In the genomic region with DNA sequence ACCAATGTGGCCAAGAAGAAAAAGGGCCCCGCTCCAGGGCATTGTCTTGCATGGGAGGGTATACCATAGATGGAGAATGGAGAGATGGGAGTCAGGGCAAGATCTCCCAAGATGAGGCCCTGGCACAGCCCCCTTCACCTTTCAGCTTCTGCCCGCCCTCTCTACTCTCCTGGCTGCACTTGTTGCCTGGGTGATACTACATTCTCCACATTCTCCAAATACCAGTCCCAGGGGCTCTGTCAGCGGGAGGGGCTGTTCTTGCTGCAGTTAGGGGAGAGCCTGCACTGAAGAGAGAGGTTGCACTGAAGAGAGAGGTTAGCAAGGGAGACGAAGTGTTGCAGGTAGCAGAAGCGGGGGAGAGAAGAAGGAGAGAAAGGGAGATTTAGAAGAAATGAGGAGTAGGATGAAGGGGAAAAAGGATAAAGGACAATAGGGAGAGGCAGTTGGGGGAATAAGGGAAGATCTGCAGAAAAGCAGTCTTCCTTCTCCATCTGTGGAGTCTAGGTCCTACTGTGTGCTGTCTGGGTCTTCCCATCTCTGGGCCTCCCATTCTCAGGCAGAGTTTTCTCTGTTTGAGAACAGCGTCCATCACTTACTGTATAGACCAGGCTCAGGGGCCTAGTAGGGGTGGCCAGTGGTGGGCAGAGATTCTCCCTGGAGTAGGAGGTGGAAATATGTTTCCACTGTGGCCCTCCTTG, we compare ENCODE assay signal across 10 cellular contexts. TPM values are rescaled to one million over a fixed set of nuclear protein-coding genes. Genes with fewer than 3 reads are reported as not detected.
DNase-seq lines count a peak whose midpoint lies in the region; ATAC-seq and TF ChIP-seq lines count a peak whose summit lies in the region.
"Had no signal": no experiment of that assay in that cellular context is flagged by ENCODE, and none has a peak within 500 bp of the region (broad histone marks: within the 10 kb centered on the region; RNA-seq: fewer than 3 reads in every experiment).

No MANE protein-coding gene starts in this region.

- peaks cover 91% of the 10 kb centered on the region for H3K4me1 Mint-ChIP-seq in chondrocyte (ENCODE audit: low read depth)

- no peak for ATAC-seq in heart right ventricle
- ATAC-seq: psoas muscle had no signal

- peaks cover 12% of the 10 kb centered on the region for H3K36me3 Mint-ChIP-seq in chondrocyte (ENCODE audit: low read depth)

- H3K4me3 ChIP-seq in cardiac muscle cell, result no peak overlapping the region
- no peak overlapping the region for H3K4me3 ChIP-seq in heart right ventricle
- no peak overlapping the region for H3K4me3 ChIP-seq in mesenchymal stem cell (ENCODE audit: insufficient read depth in 1 of 2, low read depth in 1 of 2, low read length in 2 of 2)
- H3K4me3 ChIP-seq in vagina, result no peak overlapping the region
- no peak overlapping the region for H3K4me3 ChIP-seq in WERI-Rb-1 (ENCODE audit: low read depth, low read length)
- H3K4me3 ChIP-seq: psoas muscle had no signal

- H3K4ac ChIP-seq in mesenchymal stem cell (ENCODE audit: low read depth in 1 of 2, low read length in 2 of 2), result peak overlapping the region in 1 of 2 experiments; percentile 46

- H2AFZ ChIP-seq in mesenchymal stem cell (ENCODE audit: low read depth, low read length), result no peak overlapping the region

- H3K4me2 ChIP-seq in mesenchymal stem cell (ENCODE audit: low read length, poor library complexity, severe bottlenecking), result peak overlapping the region; percentile 20

- H3K27ac ChIP-seq in cardiac muscle cell, result peak overlapping the region; percentile 89
- H3K27ac ChIP-seq in heart right ventricle, result peak overlapping the region in 5 of 10 donors; percentile 5 to 96 (median 47)
- H3K27ac ChIP-seq in mesenchymal stem cell (ENCODE audit: low read length, poor library complexity, severe bottlenecking), result peak overlapping the region; percentile 81
- peak overlapping the region; percentile 90 for H3K27ac ChIP-seq in vagina
- no peak overlapping the region for H3K27ac ChIP-seq in WERI-Rb-1
- H3K27ac ChIP-seq: psoas muscle had no signal

- H3K4me3 Mint-ChIP-seq in chondrocyte (ENCODE audit: unreplicated experiment), result no peak overlapping the region

- 83 to 87% methylated on average over 6 of the region's 6 CpGs for WGBS in heart right ventricle, 2 donors
- 64% methylated on average over 5 of the region's 6 CpGs for WGBS in mesenchymal stem cell

- peaks cover 9% of the 10 kb centered on the region for H3K79me1 ChIP-seq in mesenchymal stem cell (replicated peaks; ENCODE audit: low read length, poor library complexity, severe bottlenecking)

- intact Hi-C loops in heart right ventricle (cut with DNase I) (loop anchor here in 2 of 10 donors (5.0 kb wide), 2 partner anchors 42 to 633 kb away; no protein-coding TSS in a partner anchor), vagina (cut with DNase I) (no loop called here)

- H3K23ac ChIP-seq in mesenchymal stem cell (ENCODE audit: low read length in 2 of 2), result no peak overlapping the region

- no peak for TF ChIP-seq CTCF in cardiac muscle cell (IDR thresholded peaks at IDR 0.05; ENCODE audit: low read depth, low read length)
- no peak for TF ChIP-seq CTCF in heart right ventricle (IDR thresholded peaks at IDR 0.05)
- no peak for TF ChIP-seq CTCF in chondrocyte (IDR thresholded peaks at IDR 0.05)
- no peak for TF ChIP-seq CTCF in vagina (IDR thresholded peaks at IDR 0.05)
- TF ChIP-seq CTCF in WERI-Rb-1 (IDR thresholded peaks at IDR 0.05; ENCODE audit: low read depth, low read length), result no peak

- H3K4me1 ChIP-seq in cardiac muscle cell (ENCODE audit: low read depth) (peaks cover 32% of the 10 kb centered on the region), heart right ventricle (peaks cover 20 to 97% (median 78%) of the 10 kb centered on the region in 9 donors), mesenchymal stem cell (ENCODE audit: control insufficient read depth, insufficient read depth, low read depth, low read length) (peaks cover 56% of the 10 kb centered on the region), vagina (peaks cover 68% of the 10 kb centered on the region)

- TF ChIP-seq POLR2A in vagina (IDR thresholded peaks at IDR 0.05), result no peak

- peak overlapping the region; percentile 54 for H2BK5ac ChIP-seq in mesenchymal stem cell (ENCODE audit: low read depth, low read length, poor library complexity, severe bottlenecking)

- H2AK5ac ChIP-seq in mesenchymal stem cell (ENCODE audit: low read length, severe bottlenecking), result peak overlapping the region; percentile 95

- H3K9ac ChIP-seq in mesenchymal stem cell (ENCODE audit: low read length), result no peak overlapping the region

- no peaks in the 10 kb centered on the region for H3K9me3 Mint-ChIP-seq in chondrocyte (ENCODE audit: low read depth)

- peak overlapping the region; percentile 25 to 84 for H3K18ac ChIP-seq in mesenchymal stem cell (ENCODE audit: low read depth in 1 of 2, low read length in 2 of 2)

- peak overlapping the region; percentile 87 for H4K91ac ChIP-seq in mesenchymal stem cell (ENCODE audit: low read length)

- peak overlapping the region; percentile 79 for H4K8ac ChIP-seq in mesenchymal stem cell (ENCODE audit: low read length)

- peak overlapping the region in 1 of 2 experiments; percentile 31 for H3K14ac ChIP-seq in mesenchymal stem cell (ENCODE audit: low read length in 2 of 2)

- H2BK120ac ChIP-seq in mesenchymal stem cell (ENCODE audit: low read depth, low read length), result peak overlapping the region; percentile 55

- H3K27me3 Mint-ChIP-seq in chondrocyte (ENCODE audit: low read depth), result no peaks in the 10 kb centered on the region

- DNase-seq in cardiac muscle cell (ENCODE audit: low read depth in 1 of 2, low spot score in 1 of 2) (peak in 1 of 2 donors; percentile 84), heart right ventricle (no peak), chondrocyte (ENCODE audit: low spot score) (peak; percentile 72), mesenchymal stem cell (no peak), vagina (ENCODE audit: extremely low spot score in 2 of 2) (no peak), WERI-Rb-1 (no peak), DMS153 (lab: John Stamatoyannopoulos, UW) (no peak), OCI-M1 (lab: John Stamatoyannopoulos, UW) (no peak)
- DNase-seq: NCI-H187 treated with DMSO at 0.1 percent for 48 hours had no signal

- H3K27me3 ChIP-seq in cardiac muscle cell (peaks cover 10% of the 10 kb centered on the region), heart right ventricle (peaks cover 0 to 21% (median 0%) of the 10 kb centered on the region in 7 donors), mesenchymal stem cell (ENCODE audit: control insufficient read depth in 1 of 2, insufficient read depth in 1 of 2, low read length in 2 of 2) (no peaks in the 10 kb centered on the region), vagina (no peaks in the 10 kb centered on the region), WERI-Rb-1 (ENCODE audit: insufficient read depth, low read depth, severe bottlenecking) (no peaks in the 10 kb centered on the region)

- peak overlapping the region; percentile 86 for H3K27ac Mint-ChIP-seq in chondrocyte (ENCODE audit: unreplicated experiment)

- peak overlapping the region; percentile 60 to 80 for H2BK12ac ChIP-seq in mesenchymal stem cell (ENCODE audit: low read length in 2 of 2)

- H3K9me3 ChIP-seq in cardiac muscle cell (ENCODE audit: low read depth), result no peaks in the 10 kb centered on the region
- H3K9me3 ChIP-seq in heart right ventricle, result no peaks in the 10 kb centered on the region
- no peaks in the 10 kb centered on the region for H3K9me3 ChIP-seq in mesenchymal stem cell (ENCODE audit: control insufficient read depth, low read length)
- H3K9me3 ChIP-seq in vagina, result no peaks in the 10 kb centered on the region
- no peaks in the 10 kb centered on the region for H3K9me3 ChIP-seq in WERI-Rb-1 (ENCODE audit: severe bottlenecking)
- H3K9me3 ChIP-seq: psoas muscle had no signal

- peak overlapping the region; percentile 71 for H2BK15ac ChIP-seq in mesenchymal stem cell (ENCODE audit: low read depth, poor library complexity, severe bottlenecking)

- H3K36me3 ChIP-seq in cardiac muscle cell (no peaks in the 10 kb centered on the region), heart right ventricle (peaks cover 0 to 60% (median 37%) of the 10 kb centered on the region in 9 donors), mesenchymal stem cell (ENCODE audit: control insufficient read depth in 1 of 2, insufficient read depth in 2 of 2, low read depth in 1 of 2, low read length in 2 of 2) (peaks cover 49 to 54% of the 10 kb centered on the region in 2 experiments), vagina (peaks cover 0 to 27% of the 10 kb centered on the region in 2 donors), WERI-Rb-1 (no peaks in the 10 kb centered on the region)

RNA-seq across cellular contexts. Expression of a gene that starts 8.0 kb away (rescaled TPM):
- total RNA-seq in cardiac muscle cell (95.7 and 126 TPM in 2 replicates), heart right ventricle (100 to 1,000 TPM in 9 of 10 donors, 10 to 100 TPM in 1; 81.9 to 125 (median 114) TPM), chondrocyte (164 to 271 TPM (median 179 TPM) in 3 replicates), vagina (119 TPM)
- polyA plus RNA-seq in cardiac muscle cell (56.7 and 60.2 TPM in 2 replicates), heart right ventricle (100 to 1,000 TPM in 1 of 2 donors, 10 to 100 TPM in 1; 74.9 to 259 TPM)
- polyA plus RNA-seq in mesenchymal stem cell (2013, experiment 1 of 2), result 124 TPM
- polyA plus RNA-seq in mesenchymal stem cell (2013, experiment 2 of 2), result 114 TPM

RNA-seq across cellular contexts. Expression of a gene that starts 43.2 kb away (rescaled TPM):
- total RNA-seq in cardiac muscle cell, result 77.6 and 94.3 TPM in 2 replicates
- polyA plus RNA-seq in cardiac muscle cell, result 117 and 124 TPM in 2 replicates
- total RNA-seq in heart right ventricle, result 100 to 1,000 TPM in 4 of 10 donors, 10 to 100 TPM in 6; 84.8 to 122 (median 98.3) TPM
- polyA plus RNA-seq in heart right ventricle, result 10 to 100 TPM; 48.8 to 88.1 TPM
- 233 to 265 TPM (median 240 TPM) in 3 replicates for total RNA-seq in chondrocyte
- polyA plus RNA-seq in mesenchymal stem cell (2013, experiment 1 of 2), result 251 TPM
- polyA plus RNA-seq in mesenchymal stem cell (2013, experiment 2 of 2), result 261 TPM
- total RNA-seq in vagina, result 78.6 TPM

RNA-seq across cellular contexts. Expression of a gene that starts 49.7 kb away (rescaled TPM):
- total RNA-seq in cardiac muscle cell, result 22.0 and 25.2 TPM in 2 replicates
- polyA plus RNA-seq in cardiac muscle cell, result 24.5 and 24.8 TPM in 2 replicates
- total RNA-seq in heart right ventricle, result 10 to 100 TPM; 14.0 to 23.4 (median 20.5) TPM
- polyA plus RNA-seq in heart right ventricle, result 10 to 100 TPM; 22.2 to 23.0 TPM
- total RNA-seq in chondrocyte, result 16.2 to 22.7 TPM (median 16.6 TPM) in 3 replicates
- 19.2 TPM for polyA plus RNA-seq in mesenchymal stem cell (2013, experiment 1 of 2)
- 18.5 TPM for polyA plus RNA-seq in mesenchymal stem cell (2013, experiment 2 of 2)
- 30.0 TPM for total RNA-seq in vagina
